ENCODE assay signal across 6 cellular contexts in genomic region chr11:113251281-113251680, GRCh38.
"Had no signal": no experiment of that assay in that cellular context is flagged by ENCODE, and none has a peak within 500 bp of the region (broad histone marks: within the 10 kb centered on the region; RNA-seq: fewer than 3 reads in every experiment).

No MANE protein-coding gene starts in this region.

- H3K4me1 Mint-ChIP-seq: IgD-negative memory B cell had no signal

- ATAC-seq: GM23338, HepG2 had no signal

- H3K27ac Mint-ChIP-seq: GM23338, H9, IgD-negative memory B cell had no signal

- H3K36me3 Mint-ChIP-seq: IgD-negative memory B cell had no signal

- DNase-seq: H9, HCEC 1CT, KBM-7 had no signal

- H3K4me3 Mint-ChIP-seq: GM23338, H9, IgD-negative memory B cell had no signal

- H3K9me3 Mint-ChIP-seq: GM23338, H9, IgD-negative memory B cell had no signal
